ENCODE assay signal across 9 cellular contexts in genomic region chr3:107661447-107662108, GRCh38.
DNase-seq lines count a peak whose midpoint lies in the region; ATAC-seq, FAIRE-seq and TF ChIP-seq lines count a peak whose summit lies in the region.
"Had no signal": no experiment of that assay in that cellular context is flagged by ENCODE, and none has a peak within 500 bp of the region (broad histone marks: within the 10 kb centered on the region; RNA-seq: fewer than 3 reads in every experiment).

No MANE protein-coding gene starts in this region.

- FAIRE-seq in GM18507 (lab: Jason Lieb, UNC): peak; percentile 72

- no peaks in the 10 kb centered on the region for H3K27me3 ChIP-seq in brain microvascular endothelial cell (replicated peaks)
- no peaks in the 10 kb centered on the region for H3K27me3 ChIP-seq in osteoblast (ENCODE audit: insufficient read depth, low read length)

- no peaks in the 10 kb centered on the region for H3K79me2 ChIP-seq in osteoblast (ENCODE audit: insufficient read depth, low read length)

- H3K4me2 ChIP-seq in osteoblast (ENCODE audit: insufficient read depth, low read length): peak overlapping the region; percentile 74

- in situ Hi-C loops in brain microvascular endothelial cell (cut with HindIII; ENCODE audit: low pct_ligation_motif_present, low sequenced_read_pairs): no loop called here

- peak overlapping the region; percentile 5 for H3K27ac ChIP-seq in brain microvascular endothelial cell
- peak overlapping the region; percentile 87 for H3K27ac ChIP-seq in osteoblast (ENCODE audit: low read depth, low read length)
- H3K27ac ChIP-seq: parathyroid adenoma had no signal

- H3K4me3 ChIP-seq in brain microvascular endothelial cell (ENCODE audit: low read depth, low read length) (no peak overlapping the region), osteoblast (ENCODE audit: insufficient read depth, low read length) (peak overlapping the region; percentile 49)

- H3K4me1 ChIP-seq in osteoblast (ENCODE audit: insufficient read depth, low read length): peaks cover 55% of the 10 kb centered on the region
- H3K4me1 ChIP-seq: parathyroid adenoma had no signal

- no peaks in the 10 kb centered on the region for H3K36me3 ChIP-seq in brain microvascular endothelial cell (replicated peaks)
- H3K36me3 ChIP-seq in osteoblast (ENCODE audit: insufficient read depth, low read length): no peaks in the 10 kb centered on the region

- peak; percentile 65 for ATAC-seq in HG03432 (IDR thresholded peaks at IDR 0.05; ENCODE audit: unreplicated experiment)
- ATAC-seq in GM21717 (IDR thresholded peaks at IDR 0.05; ENCODE audit: unreplicated experiment): no peak

- H4K20me1 ChIP-seq in osteoblast (ENCODE audit: insufficient read depth, low read length): no peaks in the 10 kb centered on the region

- no peak for DNase-seq in GM18507 (ENCODE audit: extremely low spot score, insufficient read length, low read depth)
- no peak for DNase-seq in brain microvascular endothelial cell
- peak; percentile 72 for DNase-seq in osteoblast (ENCODE audit: insufficient read length, low spot score, missing footprints)
- DNase-seq in NCI-H345 treated with DMSO at 0.1 percent for 48 hours (lab: John Stamatoyannopoulos, UW; ENCODE audit: unreplicated experiment): no peak
- no peak for DNase-seq in cerebellar cortex (ENCODE audit: low spot score)
- DNase-seq in NCI-H1436 treated with DMSO at 0.1 percent for 48 hours (lab: John Stamatoyannopoulos, UW): no peak

- TF ChIP-seq CTCF in brain microvascular endothelial cell (IDR thresholded peaks at IDR 0.05; ENCODE audit: low read depth, low read length, missing control alignments) (no peak), osteoblast (IDR thresholded peaks at IDR 0.05; ENCODE audit: extremely low read depth, low read depth, low read length) (no peak)

- H3K9me3 ChIP-seq in osteoblast (ENCODE audit: low read depth, low read length): no peaks in the 10 kb centered on the region

- H2AFZ ChIP-seq in osteoblast (ENCODE audit: low read length): peak overlapping the region; percentile 54
- H2AFZ ChIP-seq: parathyroid adenoma had no signal
